29 cellular contexts compared by ENCODE assay signal in the genomic region with DNA sequence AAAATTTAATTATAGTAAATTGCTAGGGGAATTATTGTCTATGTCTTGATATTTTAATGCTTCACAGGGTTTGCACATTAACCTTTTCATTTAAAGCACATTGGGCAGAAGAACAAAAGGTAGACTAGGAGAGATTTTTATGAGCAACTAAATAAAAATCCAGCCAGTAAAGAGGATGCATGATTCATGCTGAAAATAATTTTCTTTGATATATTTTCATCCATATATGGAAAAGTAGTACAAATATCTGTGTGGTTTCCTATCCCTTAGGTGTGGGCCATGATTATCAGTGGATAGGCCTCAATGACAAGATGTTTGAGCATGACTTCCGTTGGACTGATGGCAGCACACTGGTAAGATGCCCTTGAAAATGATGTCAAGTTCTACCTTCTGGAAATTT.
A peak's percentile ranks its signal among the peaks of the same experiment; 100 is the strongest.
DNase-seq lines count a peak whose midpoint lies in the region; ATAC-seq, FAIRE-seq and TF ChIP-seq lines count a peak whose summit lies in the region.
"Had no signal": no experiment of that assay in that cellular context is flagged by ENCODE, and none has a peak within 500 bp of the region (broad histone marks: within the 10 kb centered on the region; RNA-seq: fewer than 3 reads in every experiment).

No MANE protein-coding gene starts in this region.

- H3K9me3 Mint-ChIP-seq in astrocyte (ENCODE audit: unreplicated experiment), result no peaks in the 10 kb centered on the region
- H3K9me3 Mint-ChIP-seq: activated naive CD8-positive, alpha-beta T cell treated with anti-CD3 and anti-CD28 coated beads, Interleukin-2, amount 10 ng/mL, durations not matched to agents 7 days and 5 days; CD4-positive, alpha-beta memory T cell; stimulated activated effector memory CD8-positive, alpha-beta T cell treated with anti-CD3 and anti-CD28 coated beads, Interleukin-12 subunit alpha, Interleukin-12 subunit beta, amount 100 ng/mL, for 72 hours had no signal

- H3K79me2 ChIP-seq in SK-N-SH (ENCODE audit: insufficient read depth) (peaks cover 27% of the 10 kb centered on the region), astrocyte (ENCODE audit: insufficient read depth, low read length) (no peaks in the 10 kb centered on the region)

- DNase-seq in SK-N-SH (no peak), astrocyte (ENCODE audit: low read depth) (peak; percentile 67), iris pigment epithelial cell (ENCODE audit: low read depth) (peak; percentile 28), aorta (no peak), Kasumi-1 (lab: John Stamatoyannopoulos, UW) (no peak), DMS53 treated with DMSO at 0.1 percent for 48 hours (lab: John Stamatoyannopoulos, UW; ENCODE audit: unreplicated experiment) (no peak)
- DNase-seq: activated CD4-positive, alpha-beta T cell treated with anti-CD3 and anti-CD28 coated beads for 36 hours; activated CD8-positive, alpha-beta T cell treated with anti-CD3 and anti-CD28 coated beads, Interleukin-2, amount 10 ng/mL, durations not matched to agents 7 days and 5 days; activated naive CD8-positive, alpha-beta T cell treated with anti-CD3 and anti-CD28 coated beads, Interleukin-2, amount 10 ng/mL, durations not matched to agents 7 days and 5 days; activated T-cell treated with anti-CD3 and anti-CD28 coated beads for 4 hours; CD4-positive, alpha-beta memory T cell; cerebellar nuclear complex; DMS153; GF-D8; head of caudate nucleus; left cardiac atrium; NCI-H1417 treated with DMSO at 0.1 percent for 48 hours; NCI-H2081 treated with DMSO at 0.1 percent for 48 hours; NCI-H345; NCI-H774; posterior cingulate gyrus; stimulated activated CD4-positive, alpha-beta T cell treated with anti-CD3 and anti-CD28 coated beads, Interleukin-4, amount 100 ng/mL, for 24 hours had no signal

- peaks cover 12% of the 10 kb centered on the region for H3K4me1 Mint-ChIP-seq in astrocyte (ENCODE audit: low read depth, unreplicated experiment)
- H3K4me1 Mint-ChIP-seq: activated CD4-positive, alpha-beta T cell treated with anti-CD3 and anti-CD28 coated beads for 36 hours; activated naive CD8-positive, alpha-beta T cell treated with anti-CD3 and anti-CD28 coated beads, Interleukin-2, amount 10 ng/mL, durations not matched to agents 7 days and 5 days; stimulated activated effector memory CD8-positive, alpha-beta T cell treated with anti-CD3 and anti-CD28 coated beads, Interleukin-12 subunit alpha, Interleukin-12 subunit beta, amount 100 ng/mL, for 72 hours had no signal

- H3K36me3 ChIP-seq in SK-N-SH (replicated peaks in 1 of 2; ENCODE audit: control insufficient read depth in 1 of 2, insufficient read depth in 2 of 2, low read length in 1 of 2) (peaks cover 50 to 80% of the 10 kb centered on the region in 2 experiments), astrocyte (ENCODE audit: insufficient read depth, low read length) (peaks cover 75% of the 10 kb centered on the region), aorta (ENCODE audit: control insufficient read depth in 1 of 2, insufficient read depth in 2 of 2, low read length in 1 of 2) (no peaks in the 10 kb centered on the region)
- H3K36me3 ChIP-seq: right lobe of liver, vagina had no signal

- H4K20me1 ChIP-seq in SK-N-SH (ENCODE audit: insufficient read depth) (no peaks in the 10 kb centered on the region; the same call in 1 of the 2 replicates), astrocyte (ENCODE audit: insufficient read depth, low read length) (no peaks in the 10 kb centered on the region)

- H3K9me3 ChIP-seq in SK-N-SH (no peaks in the 10 kb centered on the region), astrocyte (ENCODE audit: insufficient read depth, low read depth, low read length) (no peaks in the 10 kb centered on the region), aorta (ENCODE audit: control insufficient read depth, low read length) (no peaks in the 10 kb centered on the region)
- H3K9me3 ChIP-seq: right lobe of liver, vagina had no signal

- intact Hi-C loops in aorta (cut with DNase I), result no loop called here

- H3K36me3 Mint-ChIP-seq in astrocyte (ENCODE audit: low read depth, unreplicated experiment), result peaks cover 11% of the 10 kb centered on the region
- H3K36me3 Mint-ChIP-seq: activated naive CD8-positive, alpha-beta T cell treated with anti-CD3 and anti-CD28 coated beads, Interleukin-2, amount 10 ng/mL, durations not matched to agents 7 days and 5 days; CD4-positive, alpha-beta memory T cell; stimulated activated effector memory CD8-positive, alpha-beta T cell treated with anti-CD3 and anti-CD28 coated beads, Interleukin-12 subunit alpha, Interleukin-12 subunit beta, amount 100 ng/mL, for 72 hours had no signal

- H3K9ac ChIP-seq in SK-N-SH (peak overlapping the region; percentile 21), astrocyte (ENCODE audit: low read length) (no peak overlapping the region)

- 33% methylated on average over 1 of the region's 1 CpG for WGBS in SK-N-SH (ENCODE audit: low lambda C conversion rate)
- WGBS in aorta, 2 donors, result 70 to 78% methylated on average over 1 of the region's 1 CpG

- TF ChIP-seq EP300 in SK-N-SH (IDR thresholded peaks at IDR 0.05; ENCODE audit: borderline replicate concordance in 1 of 2, low read depth in 1 of 2, low read length in 1 of 2), result peak in 1 of 2 experiments; percentile 22; a peak in 1 of 4 replicates

- POLR2A ChIA-PET in SK-N-SH (lab: Yijun Ruan, JAX), result no interaction called here

- H3K4me3 Mint-ChIP-seq in astrocyte (ENCODE audit: unreplicated experiment), result no peak overlapping the region
- H3K4me3 Mint-ChIP-seq: activated CD4-positive, alpha-beta T cell treated with anti-CD3 and anti-CD28 coated beads for 36 hours; activated CD8-positive, alpha-beta T cell treated with anti-CD3 and anti-CD28 coated beads, Interleukin-2, amount 10 ng/mL, durations not matched to agents 7 days and 5 days; activated naive CD8-positive, alpha-beta T cell treated with anti-CD3 and anti-CD28 coated beads, Interleukin-2, amount 10 ng/mL, durations not matched to agents 7 days and 5 days; CD4-positive, alpha-beta memory T cell; stimulated activated effector memory CD8-positive, alpha-beta T cell treated with anti-CD3 and anti-CD28 coated beads, Interleukin-12 subunit alpha, Interleukin-12 subunit beta, amount 100 ng/mL, for 72 hours had no signal

- peak overlapping the region; percentile 6; the same call in 1 of the 2 replicates for H3K4me2 ChIP-seq in SK-N-SH
- H3K4me2 ChIP-seq in astrocyte (ENCODE audit: low read length), result no peak overlapping the region

- CTCF ChIA-PET in SK-N-SH (lab: Yijun Ruan, JAX), result no interaction called here

- peaks cover 71% of the 10 kb centered on the region for H3F3A ChIP-seq in SK-N-SH (replicated peaks; ENCODE audit: insufficient read depth)

- H3K4me3 ChIP-seq in SK-N-SH (ENCODE audit: low read depth in 2 of 2, low read length in 1 of 2) (no peak overlapping the region), astrocyte (ENCODE audit: insufficient read depth, low read depth, low read length) (no peak overlapping the region), aorta (ENCODE audit: low read length in 2 of 2) (no peak overlapping the region)
- H3K4me3 ChIP-seq: K562, right lobe of liver, vagina had no signal

- H2AFZ ChIP-seq in SK-N-SH (ENCODE audit: low read depth) (no peak overlapping the region), astrocyte (ENCODE audit: low read depth, low read length) (no peak overlapping the region)

- no peak overlapping the region for H3K27ac Mint-ChIP-seq in astrocyte (ENCODE audit: unreplicated experiment)
- H3K27ac Mint-ChIP-seq: activated CD4-positive, alpha-beta T cell treated with anti-CD3 and anti-CD28 coated beads for 36 hours; activated CD8-positive, alpha-beta T cell treated with anti-CD3 and anti-CD28 coated beads, Interleukin-2, amount 10 ng/mL, durations not matched to agents 7 days and 5 days; activated naive CD8-positive, alpha-beta T cell treated with anti-CD3 and anti-CD28 coated beads, Interleukin-2, amount 10 ng/mL, durations not matched to agents 7 days and 5 days; CD4-positive, alpha-beta memory T cell; stimulated activated effector memory CD8-positive, alpha-beta T cell treated with anti-CD3 and anti-CD28 coated beads, Interleukin-12 subunit alpha, Interleukin-12 subunit beta, amount 100 ng/mL, for 72 hours had no signal

- H3K27me3 ChIP-seq in SK-N-SH (ENCODE audit: insufficient read depth) (no peaks in the 10 kb centered on the region), astrocyte (ENCODE audit: insufficient read depth, low read length) (no peaks in the 10 kb centered on the region), aorta (ENCODE audit: control insufficient read depth in 1 of 2, insufficient read depth in 2 of 2, low read length in 1 of 2) (no peaks in the 10 kb centered on the region)
- H3K27me3 ChIP-seq: right lobe of liver, vagina had no signal

- ATAC-seq in SK-N-SH treated with all-trans-retinoic acid at 6 μM for 48 hours (no peak), aorta (ENCODE audit: low FRiP score) (no peak), GM19328 (IDR thresholded peaks at IDR 0.05; ENCODE audit: unreplicated experiment) (no peak)
- ATAC-seq: activated CD4-positive, alpha-beta T cell treated with anti-CD3 and anti-CD28 coated beads for 36 hours; activated CD8-positive, alpha-beta T cell treated with anti-CD3 and anti-CD28 coated beads, Interleukin-2, amount 10 ng/mL, durations not matched to agents 7 days and 5 days; K562; left cardiac atrium; stimulated activated effector memory CD8-positive, alpha-beta T cell treated with anti-CD3 and anti-CD28 coated beads, Interleukin-12 subunit alpha, Interleukin-12 subunit beta, amount 100 ng/mL, for 72 hours had no signal

- no peaks in the 10 kb centered on the region for H3K27me3 Mint-ChIP-seq in astrocyte (ENCODE audit: low read depth, unreplicated experiment)

- TF ChIP-seq RAD21 in SK-N-SH (IDR thresholded peaks at IDR 0.05; ENCODE audit: low read length), result no peak

- no peak for FAIRE-seq in astrocyte (lab: Jason Lieb, UNC)
- FAIRE-seq: K562 had no signal

- TF ChIP-seq CTCF in SK-N-SH (IDR thresholded peaks at IDR 0.05) (no peak), astrocyte (IDR thresholded peaks at IDR 0.05; ENCODE audit: insufficient read depth, low read depth, low read length) (no peak)

- H3K27ac ChIP-seq in SK-N-SH (ENCODE audit: low read depth in 2 of 2, low read length in 1 of 2) (peak overlapping the region; percentile 73 to 89), astrocyte (ENCODE audit: low read depth, low read length) (peak overlapping the region; percentile 46), aorta (ENCODE audit: low read depth in 1 of 2, low read length in 2 of 2) (peak overlapping the region; percentile 28 to 71)
- H3K27ac ChIP-seq: 22Rv1, right lobe of liver, vagina had no signal

- H3K9me2 ChIP-seq in SK-N-SH, result no peaks in the 10 kb centered on the region

- H3K4me1 ChIP-seq in SK-N-SH (ENCODE audit: control insufficient read depth in 1 of 2, insufficient read depth in 2 of 2, low read depth in 1 of 2, low read length in 1 of 2), result peaks cover 13 to 33% of the 10 kb centered on the region in 2 experiments
- peaks cover 27% of the 10 kb centered on the region for H3K4me1 ChIP-seq in astrocyte (ENCODE audit: insufficient read depth, low read length)
- H3K4me1 ChIP-seq in aorta (ENCODE audit: control insufficient read depth in 1 of 2, insufficient read depth in 2 of 2, low read length in 2 of 2), result peaks cover 5 to 10% of the 10 kb centered on the region in 2 donors
- H3K4me1 ChIP-seq: right lobe of liver, vagina had no signal

TF ChIP-seq in SK-N-SH, 30 proteins besides CTCF, POLR2A, EP300 and RAD21 (continues in another document):
- no peak for TF ChIP-seq YY1 (IDR thresholded peaks at IDR 0.05; ENCODE audit: low read depth)

TF ChIP-seq in SK-N-SH treated with all-trans-retinoic acid at 6 μM for 48 hours, 23 proteins besides CTCF, POLR2A, EP300 and RAD21 (continues in another document):
- TF ChIP-seq ZNF8 (CRISPR knock-in tag; IDR thresholded peaks at IDR 0.05) (no peak), ZNF70 (CRISPR knock-in tag; IDR thresholded peaks at IDR 0.05) (no peak)

Comparison
In these comparisons a context has a peak if more than half of its experiments do, and no peak if none do; other contexts are left out.
1. DNase-seq: peak in astrocyte (single experiment) and iris pigment epithelial cell (single experiment); none in SK-N-SH (single experiment), aorta (0 of 2), Kasumi-1 (0 of 2) and DMS53 treated with DMSO at 0.1 percent for 48 hours (single experiment).
2. Peak in every context shown above with its lines, with median percentiles within 50 percentile points of each other: H3K27ac ChIP-seq.